13 cellular contexts compared by ENCODE assay signal in genomic region chr9:121023064-121023463, GRCh38. TPM values are rescaled to one million over a fixed set of nuclear protein-coding genes. Genes with fewer than 3 reads are reported as not detected.
DNase-seq lines count a peak whose midpoint lies in the region; ATAC-seq, FAIRE-seq and TF ChIP-seq lines count a peak whose summit lies in the region.
"Had no signal": no experiment of that assay in that cellular context is flagged by ENCODE, and none has a peak within 500 bp of the region (broad histone marks: within the 10 kb centered on the region; RNA-seq: fewer than 3 reads in every experiment).

No MANE protein-coding gene starts in this region.

- 67% methylated on average over 1 of the region's 1 CpG for WGBS in right lobe of liver (ENCODE audit: insufficient coverage, low coverage, low lambda C conversion rate, missing lambda C conversion rate)

- intact Hi-C loops in right lobe of liver (cut with DNase I) (no loop called here), mucosa of descending colon (cut with DNase I, micrococcal nuclease) (no loop called here)

- peak; percentile 34 for DNase-seq in EH (ENCODE audit: low read depth)
- peak; percentile 7 for DNase-seq in LHCN-M2 (ENCODE audit: low read depth)
- peak; percentile 10 for DNase-seq in bronchial epithelial cell (ENCODE audit: low read depth)
- no peak for DNase-seq in right lobe of liver
- no peak for DNase-seq in NCI-H2029 treated with DMSO at 0.1 percent for 48 hours (lab: John Stamatoyannopoulos, UW)
- no peak for DNase-seq in T-helper 9 cell
- DNase-seq in mucosa of descending colon = no peak
- DNase-seq: DMS79 treated with DMSO at 0.1 percent for 48 hours, hypothalamus, NCI-H1930, PC-3, T1000 had no signal

- H3K27me3 ChIP-seq in bronchial epithelial cell (ENCODE audit: control insufficient read depth, insufficient read depth, low read length) (no peaks in the 10 kb centered on the region), right lobe of liver (no peaks in the 10 kb centered on the region)

- H3K36me3 ChIP-seq in bronchial epithelial cell (ENCODE audit: control insufficient read depth, insufficient read depth, low read length) (no peaks in the 10 kb centered on the region), right lobe of liver (peaks cover 4 to 72% (median 33%) of the 10 kb centered on the region in 4 donors), mucosa of descending colon (ENCODE audit: low read depth) (no peaks in the 10 kb centered on the region)

- FAIRE-seq in bronchial epithelial cell (lab: Jason Lieb, UNC) = no peak

- ATAC-seq in right lobe of liver (no peak), HG03457 (IDR thresholded peaks at IDR 0.05; ENCODE audit: unreplicated experiment) (no peak), mucosa of descending colon (no peak)
- ATAC-seq: PC-3 had no signal

- H3K9me3 ChIP-seq in right lobe of liver (no peaks in the 10 kb centered on the region), mucosa of descending colon (no peaks in the 10 kb centered on the region)

- H3K27ac ChIP-seq in right lobe of liver = no peak overlapping the region

- TF ChIP-seq CTCF in bronchial epithelial cell (IDR thresholded peaks at IDR 0.05; ENCODE audit: insufficient read depth, low read length, severe bottlenecking) = no peak
- peak in 3 of 4 donors; percentile 13 to 16 (median 14) for TF ChIP-seq CTCF in right lobe of liver (IDR thresholded peaks at IDR 0.05)
- no peak for TF ChIP-seq CTCF in mucosa of descending colon (IDR thresholded peaks at IDR 0.05)

- H3K4me1 ChIP-seq in right lobe of liver (peaks cover 0 to 80% (median 23%) of the 10 kb centered on the region in 4 donors), mucosa of descending colon (ENCODE audit: low read depth) (no peaks in the 10 kb centered on the region)

- H3K4me3 ChIP-seq in bronchial epithelial cell (ENCODE audit: low read depth, low read length) (no peak overlapping the region), right lobe of liver (no peak overlapping the region), mucosa of descending colon (no peak overlapping the region)

- no peak for TF ChIP-seq POLR2A in right lobe of liver (IDR thresholded peaks at IDR 0.05)

RNA-seq across cellular contexts. Expression of gene C5, which starts 27.0 kb away (rescaled TPM):
- total RNA-seq in LHCN-M2 (2014; rRNA removed) (3.6 and 4.0 TPM in 2 replicates), bronchial epithelial cell (0.64 and 1.3 TPM in 2 replicates), right lobe of liver (100 to 1,000 TPM; 251 to 616 (median 411) TPM), mucosa of descending colon (1 to 10 TPM in 2 of 3 donors, under 1 TPM in 1; 0.58 to 3.8 (median 1.3) TPM)
- polyA plus RNA-seq in LHCN-M2 (2012) = 0.69 TPM

RNA-seq across cellular contexts. Expression of gene CNTRL, which starts 51.7 kb away (rescaled TPM):
- total RNA-seq in LHCN-M2 (2014; rRNA removed) (12.8 and 13.5 TPM in 2 replicates), bronchial epithelial cell (5.0 and 7.0 TPM in 2 replicates), right lobe of liver (1 to 10 TPM; 2.8 to 5.6 (median 4.2) TPM), mucosa of descending colon (10 to 100 TPM in 1 of 3 donors, 1 to 10 TPM in 2; 9.6 to 12.4 (median 9.7) TPM)
- 1.8 TPM for polyA plus RNA-seq in LHCN-M2 (2012)

Comparison
In these comparisons a context has a peak if more than half of its experiments do, and no peak if none do; other contexts are left out.
1. DNase-seq: peak in EH (single experiment), LHCN-M2 (single experiment) and bronchial epithelial cell (single experiment); none in right lobe of liver (0 of 3), NCI-H2029 treated with DMSO at 0.1 percent for 48 hours (single experiment), T-helper 9 cell (single experiment) and mucosa of descending colon (0 of 3).
2. CTCF ChIP-seq: peak in right lobe of liver (3 of 4); none in bronchial epithelial cell (single experiment) and mucosa of descending colon (single experiment).
3. RNA of gene C5, which starts 27.0 kb away (total RNA-seq): 251 to 616 TPM in right lobe of liver; 3.6 to 4.0 TPM in LHCN-M2, 0.58 to 3.8 TPM in mucosa of descending colon and 0.64 to 1.3 TPM in bronchial epithelial cell; every median in the first group is over 10 times any median in the second.